In genomic region chr12:2004113-2004929, GRCh38 we compare ENCODE assay signal across 8 cellular contexts. TPM values are rescaled to one million over a fixed set of nuclear protein-coding genes. Genes with fewer than 3 reads are reported as not detected.
DNase-seq lines count a peak whose midpoint lies in the region; ATAC-seq and TF ChIP-seq lines count a peak whose summit lies in the region.

TSS of gene DCP1B (minus strand) at chr12:2004457. CDS start at chr12:2004431, 26 bp downstream.

- H3K36me3 ChIP-seq in Panc1 (ENCODE audit: control insufficient read depth, insufficient read depth, low read length) (peaks cover 6% of the 10 kb centered on the region; the same call in 1 of the 2 replicates), esophagus (ENCODE audit: control insufficient read depth in 2 of 2, insufficient read depth in 2 of 2, low read length in 1 of 2) (no peaks in the 10 kb centered on the region), mucosa of stomach (ENCODE audit: control insufficient read depth, insufficient read depth, low read length) (no peaks in the 10 kb centered on the region)

- CTCF ChIA-PET in Panc1 (lab: Charles Lee): no interaction called here

- no TSS peak for BruUV-seq in Panc1 (replicated peaks; lab: Mats Ljungman, UMichigan)

- H3K9me3 ChIP-seq in Panc1 (ENCODE audit: control insufficient read depth, insufficient read depth, low read depth, low read length) (no peaks in the 10 kb centered on the region), esophagus (ENCODE audit: control insufficient read depth in 2 of 2, insufficient read depth in 1 of 2, low read depth in 1 of 2, low read length in 1 of 2) (no peaks in the 10 kb centered on the region), mucosa of stomach (ENCODE audit: control insufficient read depth, low read length) (no peaks in the 10 kb centered on the region)

- WGBS in esophagus, 2 donors: 3 to 4% methylated on average over 53 to 55 of the region's 55 CpGs

- H3K9ac ChIP-seq in mucosa of stomach (ENCODE audit: low read length): peak within 1 kb of the TSS; percentile 86

- H3K27me3 Mint-ChIP-seq in activated T-cell treated with anti-CD3 and anti-CD28 coated beads, Interleukin-2, amount 50 U/mL, for 4 hours (ENCODE audit: low read depth): no peaks in the 10 kb centered on the region

- H3K27ac ChIP-seq in Panc1 (ENCODE audit: low read length) (peak within 1 kb of the TSS; percentile 93), esophagus (ENCODE audit: low read depth in 2 of 2, low read length in 1 of 2) (peak within 1 kb of the TSS; percentile 90 to 95)

- no peaks in the 10 kb centered on the region for H3K27me3 ChIP-seq in Panc1 (ENCODE audit: control insufficient read depth, insufficient read depth, low read length)
- H3K27me3 ChIP-seq in esophagus (ENCODE audit: control insufficient read depth in 1 of 2, insufficient read depth in 2 of 2, low read length in 2 of 2): no peaks in the 10 kb centered on the region
- no peaks in the 10 kb centered on the region for H3K27me3 ChIP-seq in mucosa of stomach (ENCODE audit: control insufficient read depth, insufficient read depth, low read length)

- in situ Hi-C loops in KBM-7 (cut with MboI; ENCODE audit: low pct_unique_long_range_greater_than_20kb, low sequenced_read_pairs) (no loop called here), Panc1 (cut with HindIII; ENCODE audit: low pct_unique_long_range_greater_than_20kb, low sequenced_read_pairs) (no loop called here)

- peaks cover 3% of the 10 kb centered on the region for H3K36me3 Mint-ChIP-seq in activated T-cell treated with anti-CD3 and anti-CD28 coated beads, Interleukin-2, amount 50 U/mL, for 4 hours (ENCODE audit: insufficient read depth)

- H3K4me1 Mint-ChIP-seq in activated T-cell treated with anti-CD3 and anti-CD28 coated beads, Interleukin-2, amount 50 U/mL, for 4 hours (ENCODE audit: low read depth): peaks cover 33% of the 10 kb centered on the region

- peak within 1 kb of the TSS; percentile 82 to 88 for H3K4me3 ChIP-seq in Panc1 (ENCODE audit: low read depth in 2 of 2, low read length in 2 of 2)
- peak within 1 kb of the TSS; percentile 73 to 99 for H3K4me3 ChIP-seq in esophagus (ENCODE audit: low read depth in 1 of 2, low read length in 2 of 2)
- peak within 1 kb of the TSS; percentile 69 for H3K4me3 ChIP-seq in mucosa of stomach (ENCODE audit: low read length)

- DNase-seq in DMS53 (lab: John Stamatoyannopoulos, UW): peak; percentile 100
- peak; percentile 99 for DNase-seq in KBM-7
- peak; percentile 71 for DNase-seq in Panc1 (ENCODE audit: low read depth, low spot score)
- DNase-seq in activated T-cell treated with anti-CD3 and anti-CD28 coated beads, Interleukin-2, amount 50 U/mL, for 4 hours: peak; percentile 90
- DNase-seq in stimulated activated CD8-positive, alpha-beta memory T cell treated with anti-CD3 and anti-CD28 coated beads, Interleukin-7, amount 100 ng/mL, for 1 hour (ENCODE audit: low read depth in 2 of 2): peak; percentile 83

- peak within 1 kb of the TSS; percentile 99 for H3K4me3 Mint-ChIP-seq in activated T-cell treated with anti-CD3 and anti-CD28 coated beads, Interleukin-2, amount 50 U/mL, for 4 hours

- intact Hi-C loops in Panc1 (cut with micrococcal nuclease; ENCODE audit: unreplicated experiment): no loop called here

- peak; percentile 97 for ATAC-seq in GM21619 (IDR thresholded peaks at IDR 0.05; ENCODE audit: unreplicated experiment)
- peak; percentile 99 for ATAC-seq in Panc1
- ATAC-seq in activated T-cell treated with anti-CD3 and anti-CD28 coated beads, Interleukin-2, amount 50 U/mL, for 4 hours: peak; percentile 100

- TF ChIP-seq CTCF in Panc1 (IDR thresholded peaks at IDR 0.05): no peak

- H3K9me3 Mint-ChIP-seq in activated T-cell treated with anti-CD3 and anti-CD28 coated beads, Interleukin-2, amount 50 U/mL, for 4 hours: no peaks in the 10 kb centered on the region

- POLR2A ChIA-PET in Panc1 (lab: Charles Lee): no interaction called here

- H3K4me1 ChIP-seq in Panc1 (ENCODE audit: control insufficient read depth, insufficient read depth, low read length) (no peaks in the 10 kb centered on the region), esophagus (ENCODE audit: control insufficient read depth in 2 of 2, insufficient read depth in 2 of 2, low read length in 1 of 2) (no peaks in the 10 kb centered on the region), mucosa of stomach (ENCODE audit: control insufficient read depth, insufficient read depth, low read length) (no peaks in the 10 kb centered on the region)

RNA-seq across cellular contexts. Expression of gene DCP1B, which starts in this region (rescaled TPM):
- 4.8 TPM for total RNA-seq in Panc1 (2021; ENCODE audit: unreplicated experiment)
- 4.2 TPM for polyA plus RNA-seq in Panc1 (2012; ENCODE audit: insufficient read length)
- total RNA-seq in activated T-cell treated with anti-CD3 and anti-CD28 coated beads, Interleukin-2, amount 50 U/mL, for 4 hours: 10 to 100 TPM in 1 of 3 donors, 1 to 10 TPM in 2; 8.1 to 11.4 (median 9.2) TPM
- 1 to 10 TPM; 2.6 to 5.2 TPM for polyA plus RNA-seq in esophagus

Comparison
In these comparisons a context has a peak if more than half of its experiments do, and no peak if none do; other contexts are left out.
1. Peak in every context shown above with its lines: DNase-seq, ATAC-seq, H3K4me3 ChIP-seq and H3K27ac ChIP-seq.